Comparison of ENCODE assay signal across 1 cellular context in the genomic region with DNA sequence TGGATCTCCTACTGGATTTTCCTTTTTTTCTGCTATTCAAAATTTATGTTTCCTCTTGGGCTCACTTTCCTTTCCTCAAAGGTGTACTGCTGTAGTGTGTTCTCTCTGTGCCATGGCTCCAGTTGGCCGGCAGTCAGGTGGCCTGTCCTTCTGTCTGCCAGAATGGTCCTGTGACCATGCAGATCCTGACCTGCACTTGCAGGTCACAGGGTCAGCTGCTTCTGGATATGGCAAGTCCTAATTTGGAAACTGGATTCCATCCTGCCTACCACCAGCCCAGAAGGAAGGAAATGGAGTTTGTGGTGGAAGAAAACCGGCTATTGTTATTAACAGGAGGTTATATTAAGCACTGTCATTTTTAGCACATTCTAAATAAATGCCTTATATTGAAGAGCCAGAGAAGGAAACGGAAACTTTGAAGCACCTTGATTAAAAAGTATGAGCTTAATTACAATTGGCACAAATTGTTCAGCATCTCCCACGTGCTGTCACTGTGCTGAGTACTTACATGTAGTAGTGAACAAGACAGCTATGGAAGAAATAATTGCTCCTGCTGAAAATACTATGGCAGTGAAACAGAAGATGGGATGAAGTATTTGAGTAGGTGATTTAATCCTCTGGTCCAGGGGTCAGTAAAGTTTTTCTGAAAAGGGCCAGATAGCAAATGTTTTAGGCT.
TF ChIP-seq lines count a peak whose summit lies in the region.

No MANE protein-coding gene starts in this region.

TF ChIP-seq in HepG2, 621 proteins besides CTCF, POLR2A, EP300 and RAD21 (continued from another document):
- no peak for TF ChIP-seq ZNF724P (CRISPR knock-in tag; IDR thresholded peaks at IDR 0.05; ENCODE audit: borderline replicate concordance)
